9 cellular contexts compared by ENCODE assay signal in the genomic region with DNA sequence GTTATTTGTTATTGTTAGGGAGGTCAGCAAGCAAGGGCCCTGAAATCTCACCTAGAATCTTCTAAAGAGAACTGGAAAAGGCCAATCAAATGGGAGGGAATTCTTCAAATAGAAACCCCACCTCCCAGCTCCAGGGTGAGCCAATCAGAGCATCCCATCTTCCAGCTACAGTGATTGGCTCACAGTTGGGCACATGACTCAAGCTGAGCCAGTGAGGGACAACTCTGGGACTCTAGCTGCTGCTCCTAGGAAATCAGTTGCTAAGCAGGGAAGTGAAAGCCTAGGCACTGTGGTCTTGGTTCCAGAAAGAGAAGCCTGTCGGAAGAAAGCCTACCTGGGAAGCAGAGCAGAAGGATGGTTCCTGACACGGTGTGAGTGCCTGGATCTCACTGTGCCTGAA. TPM values are rescaled to one million over a fixed set of nuclear protein-coding genes. Genes with fewer than 3 reads are reported as not detected.
DNase-seq lines count a peak whose midpoint lies in the region; ATAC-seq and TF ChIP-seq lines count a peak whose summit lies in the region.
"Had no signal": no experiment of that assay in that cellular context is flagged by ENCODE, and none has a peak within 500 bp of the region (broad histone marks: within the 10 kb centered on the region; RNA-seq: fewer than 3 reads in every experiment).

No MANE protein-coding gene starts in this region.

- no peak for TF ChIP-seq RAD21 in HCT116 (IDR thresholded peaks at IDR 0.05; ENCODE audit: low read depth)

- intact Hi-C loops in HCT116 (cut with micrococcal nuclease) = no loop called here
- intact Hi-C loops in PC-3 (cut with micrococcal nuclease) = no loop called here

- CTCF ChIA-PET in HCT116 (lab: Charles Lee) = interaction anchor here (0.6 kb wide), 1 partner anchor 8 kb away, joined by 3 read pairs; no protein-coding TSS in a partner anchor
- CTCF ChIA-PET in PC-3 (lab: Charles Lee) = no interaction called here

- no peaks in the 10 kb centered on the region for H3K27me3 ChIP-seq in HCT116 (ENCODE audit: insufficient read depth, low read length)
- H3K27me3 ChIP-seq in PC-3 (ENCODE audit: low read length) = peaks cover 22% of the 10 kb centered on the region
- H3K27me3 ChIP-seq in suprapubic skin = peaks cover 52% of the 10 kb centered on the region

- H3K27ac ChIP-seq in HCT116 (ENCODE audit: low read depth, low read length) (no peak overlapping the region), PC-3 (ENCODE audit: low read length) (no peak overlapping the region), suprapubic skin (no peak overlapping the region), coronary artery (no peak overlapping the region)

- H3F3A ChIP-seq in PC-3 (ENCODE audit: low read length, unreplicated experiment) = no peaks in the 10 kb centered on the region

- H3K36me3 ChIP-seq in HCT116 (ENCODE audit: control insufficient read depth in 1 of 2, insufficient read depth in 2 of 2, low read length in 2 of 2) (no peaks in the 10 kb centered on the region), PC-3 (ENCODE audit: low read depth, low read length) (no peaks in the 10 kb centered on the region), suprapubic skin (no peaks in the 10 kb centered on the region)

- no peak overlapping the region for H3K4me2 ChIP-seq in HCT116 (ENCODE audit: low read length)
- no peak overlapping the region for H3K4me2 ChIP-seq in PC-3 (ENCODE audit: low read length)

- TF ChIP-seq EP300 in suprapubic skin (IDR thresholded peaks at IDR 0.05) = no peak

- WGBS in suprapubic skin = 100% methylated on average over 2 of the region's 2 CpGs

- no peaks in the 10 kb centered on the region for H4K20me1 ChIP-seq in HCT116 (ENCODE audit: insufficient read depth)
- no peaks in the 10 kb centered on the region for H4K20me1 ChIP-seq in PC-3 (ENCODE audit: low read length)

- H3K4me1 ChIP-seq in HCT116 (ENCODE audit: control insufficient read depth in 1 of 2, insufficient read depth in 2 of 2, low read length in 2 of 2) = 0 out of 4 replicates have a peak, but pooled peaks cover 0 to 6% of the 10 kb centered on the region in 2 experiments
- H3K4me1 ChIP-seq in PC-3 (ENCODE audit: insufficient read depth, low read length) = no peaks in the 10 kb centered on the region
- H3K4me1 ChIP-seq in suprapubic skin = peaks cover 12% of the 10 kb centered on the region

- no peak overlapping the region for H3K4me3 ChIP-seq in HCT116 (replicated peaks in 1 of 2; ENCODE audit: low read depth in 1 of 2, low read length in 2 of 2)
- no peak overlapping the region for H3K4me3 ChIP-seq in PC-3 (ENCODE audit: low read length)
- H3K4me3 ChIP-seq in suprapubic skin = no peak overlapping the region
- no peak overlapping the region for H3K4me3 ChIP-seq in coronary artery

- RAD21 ChIA-PET in HCT116 (lab: Charles Lee; ENCODE audit: low non-redundant PET in 1 of 2, low total read pairs in 2 of 2, uncharacterized antibody in 2 of 2, unreplicated experiment in 2 of 2) = no interaction called here

- no peak overlapping the region for H3K9ac ChIP-seq in HCT116 (ENCODE audit: low read length)
- H3K9ac ChIP-seq in PC-3 (ENCODE audit: low read length) = no peak overlapping the region

- DNase-seq in AG08396 (ENCODE audit: low spot score) (peak; percentile 79), HCT116 (ENCODE audit: low read depth, low spot score) (peak; percentile 46), PC-3 (peak; percentile 41), foreskin melanocyte (peak; percentile 24), dedifferentiated amniotic fluid mesenchymal stem cell (ENCODE audit: extremely low spot score) (no peak), kidney glomerular epithelial cell (lab: John Stamatoyannopoulos, UW) (no peak), suprapubic skin (ENCODE audit: low spot score in 2 of 2) (no peak), coronary artery (ENCODE audit: low spot score) (no peak)

- H3K79me2 ChIP-seq in HCT116 (ENCODE audit: insufficient read depth, low read length) = no peaks in the 10 kb centered on the region
- H3K79me2 ChIP-seq in PC-3 (ENCODE audit: low read length) = no peaks in the 10 kb centered on the region

- no peaks in the 10 kb centered on the region for H3K9me3 ChIP-seq in HCT116 (ENCODE audit: control insufficient read depth in 1 of 2, insufficient read depth in 1 of 2, low read depth in 1 of 2, low read length in 2 of 2)
- no peaks in the 10 kb centered on the region for H3K9me3 ChIP-seq in PC-3 (ENCODE audit: low read length)
- H3K9me3 ChIP-seq in suprapubic skin = no peaks in the 10 kb centered on the region

- no peak overlapping the region for H2AFZ ChIP-seq in HCT116 (ENCODE audit: low read depth, low read length, poor library complexity, severe bottlenecking)
- no peak overlapping the region for H2AFZ ChIP-seq in PC-3 (ENCODE audit: low read length)

- TF ChIP-seq CTCF in HCT116 (IDR thresholded peaks at IDR 0.05 in 2 of 3, conservative IDR thresholded peaks at IDR 0.05 in 1 of 3; ENCODE audit: borderline replicate concordance in 1 of 3, insufficient read depth in 1 of 3, low read depth in 2 of 3, low read length in 2 of 3) = no peak
- no peak for TF ChIP-seq CTCF in PC-3 (conservative IDR thresholded peaks at IDR 0.05; ENCODE audit: low read depth, low read length)
- TF ChIP-seq CTCF in suprapubic skin (IDR thresholded peaks at IDR 0.05) = no peak
- TF ChIP-seq CTCF in coronary artery (IDR thresholded peaks at IDR 0.05) = no peak

- POLR2A ChIA-PET in HCT116 (lab: Charles Lee) (no interaction called here), PC-3 (lab: Charles Lee; ENCODE audit: unreplicated experiment) (no interaction called here)

- TF ChIP-seq POLR2A in HCT116 (IDR thresholded peaks at IDR 0.05; ENCODE audit: borderline replicate concordance, extremely low read depth, insufficient read depth, insufficient read length) (no peak), suprapubic skin (IDR thresholded peaks at IDR 0.05) (no peak)

- no peaks in the 10 kb centered on the region for H3K9me2 ChIP-seq in HCT116 (ENCODE audit: insufficient read depth)
- no peaks in the 10 kb centered on the region for H3K9me2 ChIP-seq in PC-3 (replicated peaks; ENCODE audit: low read length)

- peak; percentile 95 for ATAC-seq in HCT116
- peak; percentile 41; the same call in 1 of the 2 replicates for ATAC-seq in PC-3

- no TSS peak for BruUV-seq in HCT116 (replicated peaks; lab: Mats Ljungman, UMichigan)
- no TSS peak for BruUV-seq in PC-3 (replicated peaks; lab: Mats Ljungman, UMichigan)

TF ChIP-seq in HCT116, 20 proteins besides CTCF, POLR2A, EP300 and RAD21 (continues in another document):
- TF ChIP-seq TCF7L2 (IDR thresholded peaks at IDR 0.05; ENCODE audit: borderline replicate concordance, extremely low read depth, insufficient read depth, insufficient read length) (no peak), EZH2phosphoT487 (IDR thresholded peaks at IDR 0.05; ENCODE audit: borderline replicate concordance) (no peak), REST (IDR thresholded peaks at IDR 0.05; ENCODE audit: low read depth) (no peak), YY1 (IDR thresholded peaks at IDR 0.05; ENCODE audit: extremely low read depth, insufficient replicate concordance, low read depth, low read length) (no peak), CEBPB (IDR thresholded peaks at IDR 0.05; ENCODE audit: low read depth) (no peak), SRF (IDR thresholded peaks at IDR 0.05; ENCODE audit: low read depth) (no peak), ZBTB33 (IDR thresholded peaks at IDR 0.05; ENCODE audit: extremely low read depth, insufficient replicate concordance, low read length) (no peak), ZFX (IDR thresholded peaks at IDR 0.05) (no peak)

RNA-seq across cellular contexts. Expression of gene TM6SF2, which starts 13.4 kb away (rescaled TPM):
- total RNA-seq in HCT116 (2021; ENCODE audit: unreplicated experiment) = not detected
- polyA plus RNA-seq in HCT116 (2012) = not detected in 2 replicates
- total RNA-seq in PC-3 (2014; rRNA removed) = not detected in 2 replicates
- total RNA-seq in suprapubic skin = under 1 TPM in 1 of 4 donors, not detected in 3; 0.42 TPM
- polyA plus RNA-seq: IgD-negative memory B cell had no signal

RNA-seq across cellular contexts. Expression of gene NCAN, which starts 48.0 kb away (rescaled TPM):
- 0.07 TPM for total RNA-seq in HCT116 (2021; ENCODE audit: unreplicated experiment)
- 0.14 and 0.20 TPM in 2 replicates for polyA plus RNA-seq in HCT116 (2012)
- 0.15 TPM in 1 of 2 replicates, not detected in the other for total RNA-seq in PC-3 (2014; rRNA removed)
- not detected for total RNA-seq in suprapubic skin
- polyA plus RNA-seq: IgD-negative memory B cell had no signal

RNA-seq across cellular contexts. Expression of gene NR2C2AP, which starts 56.5 kb away (rescaled TPM):
- 45.3 TPM for total RNA-seq in HCT116 (2021; ENCODE audit: unreplicated experiment)
- 27.4 and 37.7 TPM in 2 replicates for polyA plus RNA-seq in HCT116 (2012)
- total RNA-seq in PC-3 (2014; rRNA removed) = 39.3 and 47.0 TPM in 2 replicates
- total RNA-seq in suprapubic skin = 10 to 100 TPM; 16.6 to 30.9 (median 24.9) TPM

Comparison
In these comparisons a context has a peak if more than half of its experiments do, and no peak if none do; other contexts are left out.
1. DNase-seq: peak in AG08396 (single experiment), HCT116 (single experiment), PC-3 (single experiment) and foreskin melanocyte (single experiment); none in dedifferentiated amniotic fluid mesenchymal stem cell (single experiment), kidney glomerular epithelial cell (single experiment), suprapubic skin (0 of 2) and coronary artery (single experiment).